Comparison of ENCODE assay signal across 1 cellular context in genomic region chr1:151062738-151063371, GRCh38.
A peak's percentile ranks its signal among the peaks of the same experiment; 100 is the strongest.
TF ChIP-seq lines count a peak whose summit lies in the region.

No MANE protein-coding gene starts in this region.

TF ChIP-seq in K562, 482 proteins besides CTCF, POLR2A, EP300 and RAD21 (continued from another document and continues in another):
- no peak for TF ChIP-seq ARID3A (IDR thresholded peaks at IDR 0.05; ENCODE audit: borderline replicate concordance, low read depth, low read length)
- TF ChIP-seq HDAC1 (IDR thresholded peaks at IDR 0.05), result no peak
- no peak for TF ChIP-seq ZMIZ1 (IDR thresholded peaks at IDR 0.05; ENCODE audit: low read depth in 2 of 2, low read length in 2 of 2)
- TF ChIP-seq ZNF134 (CRISPR knock-in tag; conservative IDR thresholded peaks at IDR 0.05), result no peak
- TF ChIP-seq PCBP2 (IDR thresholded peaks at IDR 0.05; ENCODE audit: low read depth, low read length, poor library complexity, severe bottlenecking), result no peak
- TF ChIP-seq CAMTA2 (CRISPR knock-in tag; conservative IDR thresholded peaks at IDR 0.05), result no peak
- no peak for TF ChIP-seq ETV1 (tag; conservative IDR thresholded peaks at IDR 0.05; ENCODE audit: low read depth)
- no peak for TF ChIP-seq MCM5 (IDR thresholded peaks at IDR 0.05; ENCODE audit: low read depth)
- no peak for TF ChIP-seq HINFP (tag; conservative IDR thresholded peaks at IDR 0.05; ENCODE audit: low read depth)
- no peak for TF ChIP-seq ATF1 (CRISPR knock-in tag; IDR thresholded peaks at IDR 0.05)
- TF ChIP-seq ATF1 (tag; IDR thresholded peaks at IDR 0.05), result peak; percentile 67
- no peak for TF ChIP-seq GTF2E2 (tag; IDR thresholded peaks at IDR 0.05)
- TF ChIP-seq NFRKB (IDR thresholded peaks at IDR 0.05; ENCODE audit: low read depth), result no peak
- TF ChIP-seq MED1 (CRISPR knock-in tag; IDR thresholded peaks at IDR 0.05; ENCODE audit: borderline replicate concordance), result no peak
- no peak for TF ChIP-seq HNRNPH1 (optimal IDR thresholded peaks at IDR 0.05; ENCODE audit: low read depth, low read length)
- TF ChIP-seq FOXJ3 (CRISPR knock-in tag; IDR thresholded peaks at IDR 0.05), result no peak
- no peak for TF ChIP-seq E2F5 (CRISPR knock-in tag; IDR thresholded peaks at IDR 0.05)
- no peak for TF ChIP-seq SFPQ (IDR thresholded peaks at IDR 0.05; ENCODE audit: low read depth, low read length)
- no peak for TF ChIP-seq GABPA (tag; conservative IDR thresholded peaks at IDR 0.05; ENCODE audit: low read depth)
- peak; percentile 16 for TF ChIP-seq BRD9 (IDR thresholded peaks at IDR 0.05; ENCODE audit: low read depth, partially characterized antibody)
- no peak for TF ChIP-seq MCM7 (IDR thresholded peaks at IDR 0.05)
- TF ChIP-seq ZNF23 (CRISPR knock-in tag; IDR thresholded peaks at IDR 0.05), result no peak
- TF ChIP-seq ZNF398 (CRISPR knock-in tag; IDR thresholded peaks at IDR 0.05), result no peak
- TF ChIP-seq CTBP1 (IDR thresholded peaks at IDR 0.05; ENCODE audit: borderline replicate concordance), result peak; percentile 61; the same call in 1 of the 2 replicates
- no peak for TF ChIP-seq NONO (IDR thresholded peaks at IDR 0.05; ENCODE audit: low read depth in 2 of 2, low read length in 1 of 2)
- TF ChIP-seq SMAD4 (CRISPR knock-in tag; conservative IDR thresholded peaks at IDR 0.05), result no peak
- no peak for TF ChIP-seq ATF2 (CRISPR knock-in tag; IDR thresholded peaks at IDR 0.05)
- no peak for TF ChIP-seq NR4A1 (CRISPR knock-in tag; IDR thresholded peaks at IDR 0.05)
- TF ChIP-seq NR4A1 (tag; IDR thresholded peaks at IDR 0.05), result no peak
- TF ChIP-seq FOXK2 (conservative IDR thresholded peaks at IDR 0.05 in 1 of 2, IDR thresholded peaks at IDR 0.05 in 1 of 2; ENCODE audit: low read depth in 2 of 2), result no peak
- no peak for TF ChIP-seq MAZ (CRISPR knock-in tag; conservative IDR thresholded peaks at IDR 0.05 in 1 of 2, IDR thresholded peaks at IDR 0.05 in 1 of 2)
- no peak for TF ChIP-seq ZNF655 (CRISPR knock-in tag; IDR thresholded peaks at IDR 0.05)
- TF ChIP-seq IFI16 (CRISPR knock-in tag; IDR thresholded peaks at IDR 0.05), result no peak
- TF ChIP-seq TSHZ1 (CRISPR knock-in tag; IDR thresholded peaks at IDR 0.05), result no peak
- TF ChIP-seq NR0B1 (IDR thresholded peaks at IDR 0.05; ENCODE audit: partially characterized antibody), result no peak
